In the genomic region with DNA sequence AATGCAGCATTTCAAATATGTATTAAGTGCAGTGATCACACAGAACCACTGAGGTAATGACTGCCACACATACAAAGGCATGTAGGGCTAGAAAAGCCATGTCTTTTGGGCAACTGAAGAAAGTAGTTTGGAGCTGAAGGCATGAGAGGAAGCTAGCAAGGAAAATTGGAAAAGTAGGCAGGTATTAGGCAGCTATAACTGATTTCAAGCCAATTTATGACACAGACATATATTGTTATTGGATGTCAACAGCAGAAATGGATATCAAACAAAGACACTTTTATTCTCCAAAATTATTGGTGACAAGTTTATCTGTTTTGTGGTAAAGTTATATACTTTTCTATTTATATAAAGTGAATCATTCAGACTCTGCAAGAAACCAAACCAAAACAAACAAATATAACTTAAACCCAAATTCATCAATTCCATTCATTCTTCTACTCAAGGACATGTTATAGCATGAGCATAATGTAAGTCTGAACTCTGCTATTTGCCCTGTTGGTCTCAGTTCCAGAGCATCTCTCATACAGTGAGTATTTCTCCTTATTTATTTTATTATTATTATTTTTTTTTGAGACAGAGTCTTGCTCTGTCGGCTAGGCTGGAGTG, we compare ENCODE assay signal across 22 cellular contexts.
DNase-seq lines count a peak whose midpoint lies in the region; ATAC-seq, FAIRE-seq and TF ChIP-seq lines count a peak whose summit lies in the region.
"Had no signal": no experiment of that assay in that cellular context is flagged by ENCODE, and none has a peak within 500 bp of the region (broad histone marks: within the 10 kb centered on the region; RNA-seq: fewer than 3 reads in every experiment).

No MANE protein-coding gene starts in this region.

- WGBS in smooth muscle cell (ENCODE audit: low lambda C conversion rate) = 88% methylated on average over 1 of the region's 1 CpG

- H3K4me3 ChIP-seq in brain microvascular endothelial cell (ENCODE audit: low read depth, low read length) (no peak overlapping the region), fibroblast of the aortic adventitia (ENCODE audit: low read depth, low read length) (no peak overlapping the region), smooth muscle cell (no peak overlapping the region)
- H3K4me3 ChIP-seq: K562 had no signal

- peak; percentile 58 for FAIRE-seq in H54 (lab: Jason Lieb, UNC)
- FAIRE-seq: K562 had no signal

- H3K9ac ChIP-seq in smooth muscle cell (ENCODE audit: low read depth) = no peak overlapping the region
- H3K9ac ChIP-seq: SK-N-SH had no signal

- TF ChIP-seq POLR2A in H54 (IDR thresholded peaks at IDR 0.05; ENCODE audit: low read depth, low read length) = no peak

- H3K79me2 ChIP-seq in smooth muscle cell (ENCODE audit: low read depth) = no peaks in the 10 kb centered on the region

- in situ Hi-C loops in brain microvascular endothelial cell (cut with HindIII; ENCODE audit: low pct_ligation_motif_present, low sequenced_read_pairs) = no loop called here

- peaks cover 5% of the 10 kb centered on the region for H3K4me1 ChIP-seq in smooth muscle cell (ENCODE audit: low read depth)

- H4K20me1 ChIP-seq in smooth muscle cell (ENCODE audit: low read depth) = no peaks in the 10 kb centered on the region

- H2AFZ ChIP-seq in smooth muscle cell (ENCODE audit: low read depth) = no peak overlapping the region

- H3K9me3 ChIP-seq in smooth muscle cell (replicated peaks; ENCODE audit: low read depth) = no peaks in the 10 kb centered on the region
- H3K9me3 ChIP-seq: SK-N-SH had no signal

- H3K27me3 ChIP-seq in brain microvascular endothelial cell (replicated peaks) = no peaks in the 10 kb centered on the region
- peaks cover 8% of the 10 kb centered on the region for H3K27me3 ChIP-seq in smooth muscle cell (ENCODE audit: low read depth)

- no peaks in the 10 kb centered on the region for H3F3A ChIP-seq in smooth muscle cell (ENCODE audit: low read depth)

- no peaks in the 10 kb centered on the region for H3K36me3 ChIP-seq in brain microvascular endothelial cell (replicated peaks)
- H3K36me3 ChIP-seq in smooth muscle cell (ENCODE audit: low read depth) = no peaks in the 10 kb centered on the region

- no peak for DNase-seq in H54 (ENCODE audit: insufficient read length, low spot score)
- peak; percentile 16 for DNase-seq in brain microvascular endothelial cell
- peak; percentile 24 for DNase-seq in fibroblast of the aortic adventitia (ENCODE audit: low read depth)
- no peak for DNase-seq in smooth muscle cell (lab: John Stamatoyannopoulos, UW; ENCODE audit: unreplicated experiment)
- no peak for DNase-seq in NCI-H1436 treated with DMSO at 0.1 percent for 48 hours (lab: John Stamatoyannopoulos, UW)
- no peak for DNase-seq in HK-2 (ENCODE audit: unreplicated experiment)
- DNase-seq: ACHN; C1 segment of cervical spinal cord; CD8-positive, alpha-beta memory T cell; DMS79 treated with DMSO at 0.1 percent for 48 hours; GDM1; HCEC 1CT; NCI-H1105; NCI-H1694 treated with DMSO at 0.1 percent for 48 hours; NCI-H2107; NCI-H2227 treated with DMSO at 0.1 percent for 48 hours; NCI-H510A treated with DMSO at 0.1 percent for 48 hours; NCI-H774; SHP77 treated with DMSO at 0.1 percent for 48 hours; SK-N-SH had no signal

- TF ChIP-seq CTCF in brain microvascular endothelial cell (IDR thresholded peaks at IDR 0.05; ENCODE audit: low read depth, low read length, missing control alignments) (no peak), fibroblast of the aortic adventitia (IDR thresholded peaks at IDR 0.05; ENCODE audit: insufficient read depth, low read length) (no peak), smooth muscle cell (IDR thresholded peaks at IDR 0.05; ENCODE audit: borderline replicate concordance, insufficient read depth, poor library complexity, severe bottlenecking) (no peak)

- peak overlapping the region; percentile 69 for H3K4me2 ChIP-seq in smooth muscle cell
- H3K4me2 ChIP-seq: SK-N-SH had no signal

- no peak overlapping the region for H3K27ac ChIP-seq in brain microvascular endothelial cell
- no peak overlapping the region for H3K27ac ChIP-seq in smooth muscle cell (ENCODE audit: low read depth)

- no peak for ATAC-seq in HG03460 (IDR thresholded peaks at IDR 0.05; ENCODE audit: unreplicated experiment)
- ATAC-seq: K562 had no signal

Comparison
In these comparisons a context has a peak if more than half of its experiments do, and no peak if none do; other contexts are left out.
1. DNase-seq: peak in brain microvascular endothelial cell (single experiment) and fibroblast of the aortic adventitia (single experiment); none in H54 (single experiment), smooth muscle cell (single experiment), NCI-H1436 treated with DMSO at 0.1 percent for 48 hours (single experiment) and HK-2 (single experiment).